ENCODE assay signal across 2 cellular contexts in the genomic region with DNA sequence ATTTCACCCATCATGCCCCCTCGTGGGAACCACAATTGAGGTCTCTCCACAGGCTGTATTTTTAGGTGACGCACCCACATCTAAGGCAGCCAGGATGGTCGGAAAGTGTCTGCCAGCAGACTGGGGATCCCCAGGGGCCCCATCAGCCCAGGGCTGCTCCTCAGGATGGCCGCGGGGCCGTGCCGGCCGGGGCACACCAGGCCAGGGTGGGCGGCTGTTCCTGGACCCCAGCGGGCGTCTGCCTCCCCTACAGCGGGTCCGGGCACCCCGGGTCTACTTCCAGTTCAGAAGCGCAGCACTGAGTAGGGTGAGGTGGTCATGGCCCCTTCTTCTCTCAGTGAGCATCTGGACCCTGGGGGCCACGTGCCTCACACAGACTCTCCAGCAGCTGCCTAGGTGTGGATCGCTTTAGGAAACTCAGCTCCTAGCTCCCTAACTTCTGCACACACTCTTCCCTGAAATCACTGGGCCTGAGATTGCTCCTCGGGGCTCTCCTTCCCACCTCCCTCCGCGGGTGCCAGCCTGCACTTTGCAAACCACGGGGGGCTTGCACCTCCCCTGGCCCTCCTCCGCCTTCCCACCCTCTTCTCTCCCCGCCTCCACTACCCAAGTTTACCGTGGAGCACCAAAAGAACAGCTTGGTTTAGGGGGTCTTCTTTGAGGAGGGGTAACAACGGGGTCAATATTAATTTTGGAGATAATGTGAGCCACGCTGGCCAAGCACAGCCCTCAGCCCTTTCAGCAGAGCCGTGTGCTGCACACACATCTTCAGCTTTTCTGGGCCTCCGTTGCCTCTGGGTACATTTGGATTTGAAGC.
TF ChIP-seq lines count a peak whose summit lies in the region.

No MANE protein-coding gene starts in this region.

TF ChIP-seq in A549, 52 proteins besides CTCF, POLR2A, EP300 and RAD21:
- no peak for TF ChIP-seq RFX5 (IDR thresholded peaks at IDR 0.05)
- no peak for TF ChIP-seq RARB (CRISPR knock-in tag; IDR thresholded peaks at IDR 0.05)
- TF ChIP-seq MAZ (IDR thresholded peaks at IDR 0.05; ENCODE audit: borderline replicate concordance, low read depth, low read length): no peak
- no peak for TF ChIP-seq SREBF2 (IDR thresholded peaks at IDR 0.05)
- no peak for TF ChIP-seq ZNF302 (CRISPR knock-in tag; IDR thresholded peaks at IDR 0.05)
- no peak for TF ChIP-seq TFCP2L1 (CRISPR knock-in tag; IDR thresholded peaks at IDR 0.05)
- TF ChIP-seq, protein P1, sequence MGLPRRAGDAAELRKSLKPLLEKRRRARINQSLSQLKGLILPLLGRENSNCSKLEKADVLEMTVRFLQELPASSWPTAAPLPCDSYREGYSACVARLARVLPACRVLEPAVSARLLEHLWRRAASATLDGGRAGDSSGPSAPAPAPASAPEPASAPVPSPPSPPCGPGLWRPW (IDR thresholded peaks at IDR 0.05): no peak
- no peak for TF ChIP-seq PHF8 (IDR thresholded peaks at IDR 0.05; ENCODE audit: borderline replicate concordance, low read depth)
TF ChIP-seq in A549: peak in this region for 0.

TF ChIP-seq in HEK293, 187 proteins besides CTCF, POLR2A, EP300 and RAD21:
- TF ChIP-seq ZNF341 (tag by site-specific recombination; IDR thresholded peaks at IDR 0.05; ENCODE audit: low read depth) (peak; percentile 81), ZNF654 (tag by site-specific recombination; IDR thresholded peaks at IDR 0.05; ENCODE audit: low read depth) (no peak), ZNF473 (tag by site-specific recombination; IDR thresholded peaks at IDR 0.05) (no peak), ZNF670 (tag by site-specific recombination; IDR thresholded peaks at IDR 0.05; ENCODE audit: low read depth) (no peak)
- TF ChIP-seq, protein P2, sequence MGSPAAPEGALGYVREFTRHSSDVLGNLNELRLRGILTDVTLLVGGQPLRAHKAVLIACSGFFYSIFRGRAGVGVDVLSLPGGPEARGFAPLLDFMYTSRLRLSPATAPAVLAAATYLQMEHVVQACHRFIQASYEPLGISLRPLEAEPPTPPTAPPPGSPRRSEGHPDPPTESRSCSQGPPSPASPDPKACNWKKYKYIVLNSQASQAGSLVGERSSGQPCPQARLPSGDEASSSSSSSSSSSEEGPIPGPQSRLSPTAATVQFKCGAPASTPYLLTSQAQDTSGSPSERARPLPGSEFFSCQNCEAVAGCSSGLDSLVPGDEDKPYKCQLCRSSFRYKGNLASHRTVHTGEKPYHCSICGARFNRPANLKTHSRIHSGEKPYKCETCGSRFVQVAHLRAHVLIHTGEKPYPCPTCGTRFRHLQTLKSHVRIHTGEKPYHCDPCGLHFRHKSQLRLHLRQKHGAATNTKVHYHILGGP (tag by site-specific recombination; IDR thresholded peaks at IDR 0.05): no peak
TF ChIP-seq in HEK293: peak in this region for 1.
